In genomic region chr4:31023724-31024123, GRCh38 we compare ENCODE assay signal across 23 cellular contexts.
DNase-seq lines count a peak whose midpoint lies in the region; ATAC-seq, FAIRE-seq and TF ChIP-seq lines count a peak whose summit lies in the region.
"Had no signal": no experiment of that assay in that cellular context is flagged by ENCODE, and none has a peak within 500 bp of the region (broad histone marks: within the 10 kb centered on the region; RNA-seq: fewer than 3 reads in every experiment).

No MANE protein-coding gene starts in this region.

- POLR2A ChIA-PET in H1 (lab: Charles Lee; ENCODE audit: partially characterized antibody): no interaction called here

- H3K9me3 ChIP-seq in cardiac muscle cell (ENCODE audit: low read depth) (no peaks in the 10 kb centered on the region), H1 (ENCODE audit: insufficient read depth in 2 of 2, low read depth in 1 of 2, low read length in 1 of 2) (no peaks in the 10 kb centered on the region), parathyroid adenoma (ENCODE audit: control insufficient read depth, low read length) (no peaks in the 10 kb centered on the region), thyroid gland (no peaks in the 10 kb centered on the region)
- H3K9me3 ChIP-seq: A549; BE2C; BLaER1 treated with 17β-estradiol and CSF1 and Interleukin-3, amounts not matched to agents 10 nM and 100 nM had no signal

- H3K36me3 Mint-ChIP-seq in Calu3 (ENCODE audit: insufficient read depth, unreplicated experiment): no peaks in the 10 kb centered on the region
- H3K36me3 Mint-ChIP-seq: CD14-positive monocyte had no signal

- H2BK120ac ChIP-seq in H1 (replicated peaks; ENCODE audit: low read depth, low read length): no peak overlapping the region

- H3K27ac ChIP-seq in cardiac muscle cell (peak overlapping the region; percentile 39), H1 (ENCODE audit: low read depth, low read length) (no peak overlapping the region), parathyroid adenoma (no peak overlapping the region), thyroid gland (no peak overlapping the region)
- H3K27ac ChIP-seq: A549; BLaER1 treated with 17β-estradiol and CSF1 and Interleukin-3, amounts not matched to agents 10 nM and 100 nM had no signal

- TF ChIP-seq RAD21 in H1 (IDR thresholded peaks at IDR 0.05 in 1 of 2, conservative IDR thresholded peaks at IDR 0.05 in 1 of 2; ENCODE audit: low read depth in 2 of 2, low read length in 2 of 2): no peak

- no peaks in the 10 kb centered on the region for H3K4me1 Mint-ChIP-seq in Calu3 (ENCODE audit: low read depth, unreplicated experiment)
- H3K4me1 Mint-ChIP-seq: CD14-positive monocyte; CD8-positive, alpha-beta memory T cell had no signal

- no peak for DNase-seq in cardiac muscle cell (ENCODE audit: low read depth in 1 of 2, low spot score in 1 of 2)
- DNase-seq in Right ventricle myocardium superior: no peak
- no peak for DNase-seq in Calu3
- no peak for DNase-seq in H1 (ENCODE audit: low read depth in 1 of 2, low spot score in 2 of 2)
- DNase-seq in thyroid gland: no peak
- DNase-seq: 8988T; ACHN; AML-193; BE2C; CD4-positive, alpha-beta T cell; CD8-positive, alpha-beta memory T cell; DMS53; DMS79 treated with DMSO at 0.1 percent for 48 hours; GF-D8; GOT3; H7; HCEC 1CT had no signal

- no peaks in the 10 kb centered on the region for H3K23me2 ChIP-seq in H1 (ENCODE audit: low read depth, low read length)

- no peaks in the 10 kb centered on the region for H3K27me3 Mint-ChIP-seq in Calu3 (ENCODE audit: unreplicated experiment)
- H3K27me3 Mint-ChIP-seq: CD4-positive, alpha-beta T cell; CD8-positive, alpha-beta memory T cell had no signal

- H4K8ac ChIP-seq in H1 (ENCODE audit: extremely low read depth, insufficient read depth, low read length): no peak overlapping the region

- peak overlapping the region; percentile 63 for H3K27ac Mint-ChIP-seq in Calu3 (ENCODE audit: unreplicated experiment)
- H3K27ac Mint-ChIP-seq: CD14-positive monocyte; CD4-positive, alpha-beta T cell; CD8-positive, alpha-beta memory T cell had no signal

- no peaks in the 10 kb centered on the region for H3K79me2 ChIP-seq in H1 (ENCODE audit: control insufficient read depth in 1 of 2, insufficient read depth in 2 of 2, low read length in 2 of 2)
- H3K79me2 ChIP-seq in parathyroid adenoma: no peaks in the 10 kb centered on the region

- H3K4me3 Mint-ChIP-seq in Calu3 (ENCODE audit: low read depth, unreplicated experiment): no peak overlapping the region
- H3K4me3 Mint-ChIP-seq: CD14-positive monocyte; CD4-positive, alpha-beta T cell; CD8-positive, alpha-beta memory T cell had no signal

- WGBS in H1 (ENCODE audit: extremely low coverage in 1 of 2, insufficient coverage in 1 of 2, insufficient read length in 1 of 2, insufficient replicate concordance in 2 of 2, low coverage in 1 of 2, low lambda C conversion rate in 2 of 2, missing lambda C conversion rate in 1 of 2), 2 experiments: 84% methylated on average over 2 of the region's 2 CpGs; no CpG with 5 or more reads in 1 of the 2 experiments
- WGBS in thyroid gland, 2 donors: 88% methylated on average over 2 of the region's 2 CpGs

- no TSS peak for BruUV-seq in Calu3 (replicated peaks; lab: Mats Ljungman, UMichigan)

- H3K9me3 Mint-ChIP-seq in Calu3 (ENCODE audit: low read depth, unreplicated experiment): no peaks in the 10 kb centered on the region

- H3K4me3 ChIP-seq in cardiac muscle cell: no peak overlapping the region
- H3K4me3 ChIP-seq in H1 (ENCODE audit: extremely low read depth in 1 of 4, insufficient read depth in 2 of 4, low read depth in 3 of 4, low read length in 4 of 4): no peak overlapping the region
- no peak overlapping the region for H3K4me3 ChIP-seq in parathyroid adenoma (ENCODE audit: low read depth, low read length)
- no peak overlapping the region for H3K4me3 ChIP-seq in thyroid gland (replicated peaks in 1 of 3)
- H3K4me3 ChIP-seq: A549; BLaER1 treated with 17β-estradiol and CSF1 and Interleukin-3, amounts not matched to agents 10 nM and 100 nM had no signal

- no peaks in the 10 kb centered on the region for H3K79me1 ChIP-seq in H1 (ENCODE audit: low read depth, low read length)

- no peak overlapping the region for H3K9ac ChIP-seq in H1 (replicated peaks in 1 of 4; ENCODE audit: extremely low read depth in 1 of 4, low read depth in 3 of 4, low read length in 3 of 4)
- no peak overlapping the region for H3K9ac ChIP-seq in parathyroid adenoma
- H3K9ac ChIP-seq: BLaER1 treated with 17β-estradiol and CSF1 and Interleukin-3, amounts not matched to agents 10 nM and 100 nM had no signal

- H3K36me3 ChIP-seq in cardiac muscle cell: no peaks in the 10 kb centered on the region
- H3K36me3 ChIP-seq in H1 (ENCODE audit: control insufficient read depth in 2 of 4, insufficient read depth in 4 of 4, low read length in 3 of 4): no peaks in the 10 kb centered on the region
- H3K36me3 ChIP-seq in parathyroid adenoma (ENCODE audit: control insufficient read depth, insufficient read depth, low read length): no peaks in the 10 kb centered on the region
- H3K36me3 ChIP-seq in thyroid gland: no peaks in the 10 kb centered on the region
- H3K36me3 ChIP-seq: BE2C; BLaER1 treated with 17β-estradiol and CSF1 and Interleukin-3, amounts not matched to agents 10 nM and 100 nM had no signal

- H3K4me1 ChIP-seq in cardiac muscle cell (ENCODE audit: low read depth): peaks cover 26% of the 10 kb centered on the region
- H3K4me1 ChIP-seq in H1 (replicated peaks in 1 of 4; ENCODE audit: control insufficient read depth in 3 of 4, insufficient read depth in 4 of 4, low read length in 3 of 4): no peaks in the 10 kb centered on the region
- no peaks in the 10 kb centered on the region for H3K4me1 ChIP-seq in parathyroid adenoma
- peaks cover 0 to 3% of the 10 kb centered on the region in 2 donors for H3K4me1 ChIP-seq in thyroid gland
- H3K4me1 ChIP-seq: A549; BLaER1 treated with 17β-estradiol and CSF1 and Interleukin-3, amounts not matched to agents 10 nM and 100 nM had no signal

- no peak overlapping the region for H3K14ac ChIP-seq in H1 (ENCODE audit: insufficient read length)

- TF ChIP-seq POLR2A in H1 (IDR thresholded peaks at IDR 0.05; ENCODE audit: control extremely low read depth in 1 of 2, low read depth in 2 of 2, low read length in 2 of 2) (no peak), thyroid gland (IDR thresholded peaks at IDR 0.05) (no peak)

- H4K91ac ChIP-seq in H1 (replicated peaks; ENCODE audit: insufficient read length, low read length): no peak overlapping the region

- H3K4ac ChIP-seq in H1 (replicated peaks; ENCODE audit: insufficient read length, low read depth, low read length): no peak overlapping the region

- no peak overlapping the region for H3K18ac ChIP-seq in H1 (ENCODE audit: extremely low read depth, low read length)

- H3K56ac ChIP-seq in H1 (replicated peaks; ENCODE audit: insufficient read length, low read depth, low read length): no peak overlapping the region

- TF ChIP-seq CTCF in cardiac muscle cell (IDR thresholded peaks at IDR 0.05; ENCODE audit: low read depth, low read length): no peak
- no peak for TF ChIP-seq CTCF in Calu3 (IDR thresholded peaks at IDR 0.05; ENCODE audit: unreplicated experiment)
- no peak for TF ChIP-seq CTCF in H1 (IDR thresholded peaks at IDR 0.05; ENCODE audit: control extremely low read depth in 1 of 3, insufficient read depth in 1 of 3, low read depth in 1 of 3, low read length in 3 of 3)
- TF ChIP-seq CTCF in parathyroid adenoma (IDR thresholded peaks at IDR 0.05): no peak
- no peak for TF ChIP-seq CTCF in thyroid gland (IDR thresholded peaks at IDR 0.05)

- intact Hi-C loops in Right ventricle myocardium superior (cut with DNase I) (no loop called here), Calu3 (cut with micrococcal nuclease; ENCODE audit: unreplicated experiment) (no loop called here), thyroid gland (cut with DNase I) (no loop called here)

- TF ChIP-seq EP300 in H1 (IDR thresholded peaks at IDR 0.05; ENCODE audit: borderline replicate concordance in 1 of 2, low read depth in 2 of 2, low read length in 2 of 2): no peak

- no peaks in the 10 kb centered on the region for H4K20me1 ChIP-seq in H1 (replicated peaks in 1 of 2; ENCODE audit: control insufficient read depth in 1 of 2, insufficient read depth in 2 of 2, low read length in 2 of 2)
- H4K20me1 ChIP-seq: BLaER1 treated with 17β-estradiol and CSF1 and Interleukin-3, amounts not matched to agents 10 nM and 100 nM had no signal

- no peak overlapping the region for H2BK5ac ChIP-seq in H1 (ENCODE audit: low read depth, low read length)

- no peak overlapping the region for H2BK20ac ChIP-seq in H1 (ENCODE audit: low read length)

- H2AFZ ChIP-seq in H1 (ENCODE audit: low read length) (peak overlapping the region; percentile 84; the same call in 1 of the 2 replicates), parathyroid adenoma (no peak overlapping the region)

- H2AK5ac ChIP-seq in H1 (ENCODE audit: low read depth, low read length): no peak overlapping the region

- no peak for FAIRE-seq in H1 (lab: Jason Lieb, UNC)
- FAIRE-seq: A549, GM12891 had no signal

- CTCF ChIA-PET in Calu3 (lab: Charles Lee): no interaction called here
- CTCF ChIA-PET in H1 (lab: Charles Lee; ENCODE audit: partially characterized antibody): no interaction called here

- no peak overlapping the region for H4K5ac ChIP-seq in H1 (ENCODE audit: insufficient read length, low read depth, low read length)

- no peak for ATAC-seq in Right ventricle myocardium superior (ENCODE audit: poor library complexity)
- ATAC-seq in GM18498 (IDR thresholded peaks at IDR 0.05; ENCODE audit: unreplicated experiment): no peak
- ATAC-seq: A549 had no signal

- H3K23ac ChIP-seq in H1 (ENCODE audit: insufficient read length): no peak overlapping the region

- H3K27me3 ChIP-seq in cardiac muscle cell (no peaks in the 10 kb centered on the region), H1 (replicated peaks in 1 of 4; ENCODE audit: control insufficient read depth in 3 of 4, extremely low read depth in 1 of 4, insufficient read depth in 3 of 4, low read length in 3 of 4) (no peaks in the 10 kb centered on the region), parathyroid adenoma (ENCODE audit: control insufficient read depth, insufficient read depth, low read length) (no peaks in the 10 kb centered on the region), thyroid gland (no peaks in the 10 kb centered on the region)
- H3K27me3 ChIP-seq: BE2C; BLaER1 treated with 17β-estradiol and CSF1 and Interleukin-3, amounts not matched to agents 10 nM and 100 nM had no signal

- no peak overlapping the region for H2BK12ac ChIP-seq in H1 (ENCODE audit: low read depth, low read length)

- no peak overlapping the region for H3K4me2 ChIP-seq in H1 (ENCODE audit: insufficient read depth in 1 of 2, low read depth in 2 of 2, low read length in 2 of 2)
- peak overlapping the region; percentile 23 for H3K4me2 ChIP-seq in parathyroid adenoma (ENCODE audit: low read length)
- H3K4me2 ChIP-seq: A549; BLaER1 treated with 17β-estradiol and CSF1 and Interleukin-3, amounts not matched to agents 10 nM and 100 nM had no signal

- no peak overlapping the region for H2BK15ac ChIP-seq in H1 (ENCODE audit: low read length)

TF ChIP-seq in H1, 55 proteins besides CTCF, POLR2A, EP300 and RAD21 (continues in another document):
- TF ChIP-seq KDM1A (IDR thresholded peaks at IDR 0.05; ENCODE audit: borderline replicate concordance, low read length) (no peak), ZNF274 (IDR thresholded peaks at IDR 0.05; ENCODE audit: borderline replicate concordance, extremely low read depth, low read length) (no peak), CHD1 (IDR thresholded peaks at IDR 0.05; ENCODE audit: low read depth, low read length) (no peak), CBX8 (IDR thresholded peaks at IDR 0.05; ENCODE audit: borderline replicate concordance, low read depth, low read length) (no peak)
